Comparison of ENCODE assay signal across 16 cellular contexts in the genomic region with DNA sequence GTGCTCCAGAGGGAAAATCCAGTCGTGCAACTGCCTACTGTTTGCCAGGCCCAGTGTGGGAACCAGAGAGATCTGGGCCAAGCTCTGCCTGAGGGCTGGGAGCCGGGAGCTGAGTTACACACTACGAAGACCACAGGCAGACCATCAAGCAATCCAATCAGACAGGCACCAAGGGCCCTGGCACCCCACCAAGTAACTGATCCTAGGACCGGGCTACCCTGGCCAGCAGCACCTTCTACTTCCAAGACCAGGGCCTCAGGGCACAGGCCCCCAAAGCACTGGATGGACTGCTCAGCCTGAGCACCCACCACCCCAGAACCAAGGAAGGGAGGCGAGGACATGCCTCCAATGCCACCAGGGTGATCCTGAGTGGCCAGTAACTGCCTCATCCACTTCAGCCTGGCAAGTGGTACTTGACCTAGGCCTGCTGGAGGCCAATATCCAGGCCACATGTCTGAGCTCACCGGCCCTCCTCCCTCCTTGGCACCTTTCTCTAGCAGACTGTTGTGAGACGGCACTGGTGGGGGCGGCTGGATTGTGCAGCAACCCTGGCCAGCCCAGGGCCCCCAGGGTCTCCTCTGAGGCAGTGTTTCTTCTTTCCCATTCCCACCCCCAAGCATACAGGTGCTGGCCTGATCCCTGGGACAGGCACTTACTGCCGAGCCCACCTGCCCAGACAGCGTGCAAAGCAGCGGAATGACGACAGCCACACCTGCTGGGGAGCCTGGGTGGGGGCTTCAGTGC.
"Had no signal": no experiment of that assay in that cellular context is flagged by ENCODE, and none has a peak within 500 bp of the region (broad histone marks: within the 10 kb centered on the region; RNA-seq: fewer than 3 reads in every experiment).

No MANE protein-coding gene starts in this region.

- ATAC-seq: sciatic nerve had no signal

- H3K9me3 Mint-ChIP-seq: dendritic cell treated with granulocyte-macrophage colony-stimulating factor and Interleukin-4, amounts not matched to agents 40 ng/mL and 50 ng/mL, for 4 days; immature natural killer cell; nephron; T-helper 2 cell treated with Interferon-gamma antibody and Interleukin-4, amounts not matched to agents 5 μg/mL and 100 μg/mL, for 36 hours had no signal

- H3K27ac ChIP-seq: spleen, thoracic aorta, vagina had no signal

- H3K4me3 Mint-ChIP-seq: dendritic cell treated with granulocyte-macrophage colony-stimulating factor and Interleukin-4, amounts not matched to agents 40 ng/mL and 50 ng/mL, for 4 days; immature natural killer cell; nephron; T-helper 2 cell treated with Interferon-gamma antibody and Interleukin-4, amounts not matched to agents 5 μg/mL and 100 μg/mL, for 36 hours had no signal

- H3K4me1 ChIP-seq: vagina had no signal

- H3K9me3 ChIP-seq: spleen, thoracic aorta, vagina had no signal

- H3K4me1 Mint-ChIP-seq: immature natural killer cell had no signal

- H3K27me3 Mint-ChIP-seq: dendritic cell treated with granulocyte-macrophage colony-stimulating factor and Interleukin-4, amounts not matched to agents 40 ng/mL and 50 ng/mL, for 4 days had no signal

- H3K27me3 ChIP-seq: spleen, vagina had no signal

- H3K27ac Mint-ChIP-seq: dendritic cell treated with granulocyte-macrophage colony-stimulating factor and Interleukin-4, amounts not matched to agents 40 ng/mL and 50 ng/mL, for 4 days; immature natural killer cell; nephron had no signal

- DNase-seq: activated CD4-positive, alpha-beta T cell treated with anti-CD3 and anti-CD28 coated beads, Interleukin-2, amount 50 U/mL, for 1 hour; activated CD8-positive, alpha-beta memory T cell treated with anti-CD3 and anti-CD28 coated beads for 24 hours; anterior cingulate cortex; effector memory CD4-positive, alpha-beta T cell; foreskin melanocyte; head of caudate nucleus; immature natural killer cell; spleen; stimulated activated CD4-positive, alpha-beta T cell treated with anti-CD3 and anti-CD28 coated beads, Interleukin-2, amount 100 ng/mL, for 24 hours; SW 1271 had no signal

- H3K4me3 ChIP-seq: spleen, thoracic aorta, vagina had no signal
